Comparison of ENCODE assay signal across 9 cellular contexts in the genomic region with DNA sequence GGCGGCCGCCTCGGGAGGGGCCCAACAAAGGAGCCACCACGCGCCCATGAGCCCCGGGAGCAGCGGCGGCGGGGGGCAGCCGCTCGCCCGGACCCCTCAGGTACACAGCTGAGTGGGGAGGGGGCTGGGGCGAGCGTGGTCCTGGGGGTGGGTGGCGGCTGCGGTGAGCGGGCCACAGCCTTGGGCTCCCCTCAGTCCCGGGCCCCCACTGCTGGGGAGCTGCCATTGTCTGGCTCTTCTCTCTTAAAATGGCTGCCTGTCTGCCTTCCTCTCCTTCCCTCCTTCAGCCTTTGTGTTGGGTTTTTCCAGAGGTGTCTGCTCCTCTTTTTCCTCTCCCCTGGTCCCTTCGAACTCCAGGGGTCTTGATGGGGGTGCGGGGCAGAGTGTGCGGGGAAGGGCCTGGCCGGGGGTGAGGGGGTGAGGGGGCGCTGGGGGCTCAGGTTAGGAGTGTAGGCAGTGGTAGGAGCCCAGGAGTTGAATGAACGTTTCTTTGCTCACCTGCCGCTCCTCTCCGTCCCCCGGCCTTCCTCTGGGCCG. TPM values are rescaled to one million over a fixed set of nuclear protein-coding genes. Genes with fewer than 3 reads are reported as not detected.
DNase-seq lines count a peak whose midpoint lies in the region; ATAC-seq and TF ChIP-seq lines count a peak whose summit lies in the region.
"Had no signal": no experiment of that assay in that cellular context is flagged by ENCODE, and none has a peak within 500 bp of the region (broad histone marks: within the 10 kb centered on the region; RNA-seq: fewer than 3 reads in every experiment).

No MANE protein-coding gene starts in this region.

- TF ChIP-seq CTCF in activated B cell treated with CpG ODN at 0.5 μM for 24 hours (IDR thresholded peaks at IDR 0.05) (no peak), natural killer cell (IDR thresholded peaks at IDR 0.05) (no peak)

- WGBS in thymus = under 1% methylated on average over 28 of the region's 28 CpGs

- intact Hi-C loops in activated B cell treated with CpG ODN at 0.5 μM for 24 hours (cut with micrococcal nuclease) = loop anchor here (5.0 to 10.0 kb wide), 2 partner anchors 195 to 647 kb away; partner anchors contain the start of gene SYTL1
- intact Hi-C loops in natural killer cell (cut with micrococcal nuclease) = loop anchor here (5.0 to 10.0 kb wide), 2 partner anchors 155 to 647 kb away; partner anchors contain the start of gene SYTL1

- H3K27me3 Mint-ChIP-seq in activated T-cell treated with anti-CD3 and anti-CD28 coated beads, Interleukin-2, amount 50 U/mL, for 24 hours = no peaks in the 10 kb centered on the region
- H3K27me3 Mint-ChIP-seq in activated B cell treated with CpG ODN at 0.5 μM for 24 hours = no peaks in the 10 kb centered on the region
- no peaks in the 10 kb centered on the region for H3K27me3 Mint-ChIP-seq in natural killer cell (ENCODE audit: low read depth in 2 of 2)

- ATAC-seq in activated B cell treated with CpG ODN at 0.5 μM for 24 hours (ENCODE audit: low read depth) = no peak
- ATAC-seq in natural killer cell = no peak
- no peak for ATAC-seq in GM21619 (IDR thresholded peaks at IDR 0.05; ENCODE audit: unreplicated experiment)
- ATAC-seq in GM19397 (IDR thresholded peaks at IDR 0.05; ENCODE audit: unreplicated experiment) = no peak

- H3K36me3 ChIP-seq in iPS-18a (ENCODE audit: control insufficient read depth, low read depth, low read length) = peaks cover 6% of the 10 kb centered on the region
- H3K36me3 ChIP-seq in thymus (ENCODE audit: control insufficient read depth, insufficient read depth) = no peaks in the 10 kb centered on the region

- H3K27me3 ChIP-seq in iPS-18a (ENCODE audit: control insufficient read depth, insufficient read depth, low read length) (peaks cover 11% of the 10 kb centered on the region), thymus (ENCODE audit: control insufficient read depth, insufficient read depth) (no peaks in the 10 kb centered on the region)

- peak overlapping the region; percentile 88 for H3K9ac ChIP-seq in iPS-18a (ENCODE audit: low read length)

- H3K27ac ChIP-seq in iPS-18a (ENCODE audit: low read length) (peak overlapping the region; percentile 33), thymus (ENCODE audit: low read depth) (peak overlapping the region; percentile 98)

- no peak overlapping the region for H3K27ac Mint-ChIP-seq in activated T-cell treated with anti-CD3 and anti-CD28 coated beads, Interleukin-2, amount 50 U/mL, for 24 hours
- no peak overlapping the region for H3K27ac Mint-ChIP-seq in activated B cell treated with CpG ODN at 0.5 μM for 24 hours
- H3K27ac Mint-ChIP-seq in natural killer cell = no peak overlapping the region

- peak overlapping the region; percentile 91 for H3K4me3 ChIP-seq in iPS-18a (ENCODE audit: low read length)
- peak overlapping the region; percentile 100 for H3K4me3 ChIP-seq in thymus (ENCODE audit: low read length)

- H3K4me1 ChIP-seq in iPS-18a (ENCODE audit: control insufficient read depth, low read depth, low read length) (peaks cover 62% of the 10 kb centered on the region), thymus (ENCODE audit: control insufficient read depth, insufficient read depth, low read length) (peaks cover 30% of the 10 kb centered on the region)

- no peak overlapping the region for H3K4me3 Mint-ChIP-seq in activated T-cell treated with anti-CD3 and anti-CD28 coated beads, Interleukin-2, amount 50 U/mL, for 24 hours
- no peak overlapping the region for H3K4me3 Mint-ChIP-seq in activated B cell treated with CpG ODN at 0.5 μM for 24 hours
- no peak overlapping the region for H3K4me3 Mint-ChIP-seq in natural killer cell

- CTCF ChIA-PET in activated B cell treated with CpG ODN at 0.5 μM for 24 hours (lab: Charles Lee) = interaction anchor here (0.7 to 4.6 kb wide), 6 partner anchors 44 to 92 kb away, joined by 3 to 41 read pairs (median 4); partner anchors contain the start of gene PIGV

- H3K4me1 Mint-ChIP-seq in activated T-cell treated with anti-CD3 and anti-CD28 coated beads, Interleukin-2, amount 50 U/mL, for 24 hours (ENCODE audit: low read depth) = peaks cover 26% of the 10 kb centered on the region
- peaks cover 26% of the 10 kb centered on the region for H3K4me1 Mint-ChIP-seq in activated B cell treated with CpG ODN at 0.5 μM for 24 hours
- peaks cover 29 to 30% of the 10 kb centered on the region in 2 donors for H3K4me1 Mint-ChIP-seq in natural killer cell

- peak; percentile 72 for DNase-seq in activated T-cell treated with anti-CD3 and anti-CD28 coated beads, Interleukin-2, amount 50 U/mL, for 24 hours
- no peak for DNase-seq in activated T-cell treated with anti-CD3 and anti-CD28 coated beads for 4 hours
- peak; percentile 23 for DNase-seq in activated B cell treated with CpG ODN at 0.5 μM for 24 hours
- no peak for DNase-seq in natural killer cell

- no peaks in the 10 kb centered on the region for H3K9me3 ChIP-seq in iPS-18a (ENCODE audit: control insufficient read depth, low read depth, low read length)
- no peaks in the 10 kb centered on the region for H3K9me3 ChIP-seq in thymus (ENCODE audit: control insufficient read depth)

- peaks cover 3% of the 10 kb centered on the region for H3K36me3 Mint-ChIP-seq in activated T-cell treated with anti-CD3 and anti-CD28 coated beads, Interleukin-2, amount 50 U/mL, for 24 hours (ENCODE audit: low read depth)
- peaks cover 7% of the 10 kb centered on the region for H3K36me3 Mint-ChIP-seq in activated B cell treated with CpG ODN at 0.5 μM for 24 hours (ENCODE audit: low read depth)
- H3K36me3 Mint-ChIP-seq in natural killer cell = no peaks in the 10 kb centered on the region
- H3K36me3 Mint-ChIP-seq: immature natural killer cell had no signal

- POLR2A ChIA-PET in activated B cell treated with CpG ODN at 0.5 μM for 24 hours (lab: Charles Lee) = interaction anchor here (0.6 to 15.7 kb wide), 26 partner anchors 10 to 710 kb away, joined by 3 to 308 read pairs (median 5); partner anchors contain the start of genes DHDDS, GPATCH3, GPN2 and PIGV

- no peaks in the 10 kb centered on the region for H3K9me3 Mint-ChIP-seq in activated T-cell treated with anti-CD3 and anti-CD28 coated beads, Interleukin-2, amount 50 U/mL, for 24 hours
- H3K9me3 Mint-ChIP-seq in activated B cell treated with CpG ODN at 0.5 μM for 24 hours = no peaks in the 10 kb centered on the region
- no peaks in the 10 kb centered on the region for H3K9me3 Mint-ChIP-seq in natural killer cell
- H3K9me3 Mint-ChIP-seq: immature natural killer cell had no signal

RNA-seq across cellular contexts. Expression of gene ARID1A, which starts 1.7 kb away (rescaled TPM):
- total RNA-seq in activated B cell treated with CpG ODN at 0.5 μM for 24 hours (116 and 142 TPM in 2 replicates), natural killer cell (100 to 1,000 TPM; 199 to 214 (median 202) TPM)
- polyA plus RNA-seq in thymus = 30.7 TPM

Comparison
In these comparisons a context has a peak if more than half of its experiments do, and no peak if none do; other contexts are left out.
1. DNase-seq: peak in activated T-cell treated with anti-CD3 and anti-CD28 coated beads, Interleukin-2, amount 50 U/mL, for 24 hours (single experiment) and activated B cell treated with CpG ODN at 0.5 μM for 24 hours (single experiment); none in activated T-cell treated with anti-CD3 and anti-CD28 coated beads for 4 hours (single experiment) and natural killer cell (single experiment).